12 cellular contexts compared by ENCODE assay signal in the genomic region with DNA sequence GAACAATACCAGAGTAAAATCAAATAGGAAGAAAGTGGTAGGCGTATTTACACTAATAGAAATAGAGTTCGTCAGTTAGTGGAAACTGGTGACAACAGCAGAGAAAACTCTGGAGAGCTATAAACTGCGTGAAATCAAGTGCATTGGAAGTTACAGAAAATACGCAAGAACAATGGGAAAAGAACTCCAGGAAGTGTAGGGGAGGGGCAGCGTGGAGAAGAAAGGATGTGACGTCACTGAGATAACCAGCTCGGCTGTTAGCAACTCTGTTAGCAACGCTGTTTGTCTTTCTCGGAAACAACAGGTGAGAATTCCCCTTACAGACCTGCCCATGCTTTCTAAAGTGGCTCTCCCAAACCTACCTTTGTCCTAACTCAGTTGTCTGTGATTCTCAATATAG. TPM values are rescaled to one million over a fixed set of nuclear protein-coding genes. Genes with fewer than 3 reads are reported as not detected.
DNase-seq lines count a peak whose midpoint lies in the region; ATAC-seq, FAIRE-seq and TF ChIP-seq lines count a peak whose summit lies in the region.
"Not testable (repeated sequence)": the region's sequence is repeated elsewhere in the genome, so short reads cannot be mapped to it uniquely, and the experiment has no call there.
"Had no signal": no experiment of that assay in that cellular context is flagged by ENCODE, and none has a peak within 500 bp of the region (broad histone marks: within the 10 kb centered on the region; RNA-seq: fewer than 3 reads in every experiment).

A gene (plus strand): TSS at position 244 of the 400 bp plus-strand sequence. CDS start 178 bp downstream, outside the sequence.

- peak; percentile 78 for ATAC-seq in SK-N-SH treated with all-trans-retinoic acid at 6 μM for 48 hours
- not testable (repeated sequence) for ATAC-seq in pancreas

- not testable (repeated sequence) for H3K9me3 ChIP-seq in pancreas

- not testable (repeated sequence) for TF ChIP-seq CTCF in pancreas (IDR thresholded peaks at IDR 0.05)

- H3K27ac ChIP-seq in pancreas: not testable (repeated sequence)

- not testable (repeated sequence) for H3K36me3 ChIP-seq in pancreas

- H3K4me1 ChIP-seq in pancreas: not testable (repeated sequence)

- WGBS in pancreas, 2 donors: 61 to 69% methylated on average over 9 of the region's 9 CpGs

- DNase-seq in DMS53 (lab: John Stamatoyannopoulos, UW): peak; percentile 17
- DNase-seq in NCI-H146 (lab: John Stamatoyannopoulos, UW): peak; percentile 23
- DNase-seq in NCI-H2227 treated with DMSO at 0.1 percent for 48 hours (lab: John Stamatoyannopoulos, UW): peak; percentile 25
- peak; percentile 32 for DNase-seq in NCI-H748 treated with DMSO at 0.1 percent for 48 hours (lab: John Stamatoyannopoulos, UW)
- not testable (repeated sequence) for DNase-seq in pancreas

- not testable (repeated sequence) for H3K4me3 ChIP-seq in pancreas

- intact Hi-C loops in pancreas (cut with DNase I): not testable (repeated sequence)

- peak; percentile 51 for FAIRE-seq in pancreas (lab: Jason Lieb, UNC)

- H3K27me3 ChIP-seq in pancreas: not testable (repeated sequence)

RNA-seq across cellular contexts. Expression of the gene that starts here (rescaled TPM):
- not detected for total RNA-seq in pancreas
- polyA plus RNA-seq in pancreas: not detected
- total RNA-seq: A673; CD4-positive, alpha-beta memory T cell; G401; GM12878 had no signal
- polyA plus RNA-seq: AG04450; CD14-positive monocyte; CD4-positive, alpha-beta memory T cell; GM12878 had no signal
